In genomic region chr5:177545487-177546261, GRCh38 we compare ENCODE assay signal across 1 cellular context.
TF ChIP-seq lines count a peak whose summit lies in the region.

No MANE protein-coding gene starts in this region.

TF ChIP-seq in HEK293, 187 proteins besides CTCF, POLR2A, EP300 and RAD21 (continued from another document and continues in another):
- TF ChIP-seq PRDM10 (tag by site-specific recombination; IDR thresholded peaks at IDR 0.05) (peak; percentile 70), ZNF549 (tag by site-specific recombination; IDR thresholded peaks at IDR 0.05) (no peak), ZNF843 (tag by site-specific recombination; IDR thresholded peaks at IDR 0.05) (no peak), PRDM6 (tag by site-specific recombination; IDR thresholded peaks at IDR 0.05) (0 out of 2 replicates have a peak, but pooled peaks have one; percentile 36), ZBTB21 (tag by site-specific recombination; IDR thresholded peaks at IDR 0.05) (peak; percentile 59; the same call in 1 of the 2 replicates), ZNF335 (tag by site-specific recombination; conservative IDR thresholded peaks at IDR 0.05) (peak; percentile 37; the same call in 1 of the 2 replicates), ZNF610 (tag by site-specific recombination; IDR thresholded peaks at IDR 0.05; ENCODE audit: borderline replicate concordance) (no peak), ZNF692 (tag by site-specific recombination; IDR thresholded peaks at IDR 0.05) (0 out of 2 replicates have a peak, but pooled peaks have one; percentile 25), MEIS1 (CRISPR knock-in tag; IDR thresholded peaks at IDR 0.05; ENCODE audit: borderline replicate concordance) (no peak), ZNF292 (tag by site-specific recombination; IDR thresholded peaks at IDR 0.05; ENCODE audit: borderline replicate concordance, low read depth) (no peak), ZNF629 (tag by site-specific recombination; IDR thresholded peaks at IDR 0.05) (peak; percentile 61), ZNF654 (tag by site-specific recombination; IDR thresholded peaks at IDR 0.05; ENCODE audit: low read depth) (no peak), GLIS2 (tag by site-specific recombination; IDR thresholded peaks at IDR 0.05) (no peak), ZNF626 (tag by site-specific recombination; IDR thresholded peaks at IDR 0.05) (no peak), TCF7L2 (IDR thresholded peaks at IDR 0.05; ENCODE audit: borderline replicate concordance, low read depth, low read length) (no peak), ZNF362 (tag by site-specific recombination; IDR thresholded peaks at IDR 0.05) (peak; percentile 84), ZNF530 (tag by site-specific recombination; IDR thresholded peaks at IDR 0.05; ENCODE audit: low read depth) (no peak), HOXA7 (CRISPR knock-in tag; IDR thresholded peaks at IDR 0.05; ENCODE audit: borderline replicate concordance) (no peak), ZNF600 (tag by site-specific recombination; IDR thresholded peaks at IDR 0.05) (peak; percentile 73), PATZ1 (tag by site-specific recombination; IDR thresholded peaks at IDR 0.05) (peak; percentile 64), ZNF510 (tag by site-specific recombination; IDR thresholded peaks at IDR 0.05; ENCODE audit: insufficient replicate concordance) (no peak), ZNF184 (tag by site-specific recombination; IDR thresholded peaks at IDR 0.05) (0 out of 2 replicates have a peak, but pooled peaks have one; percentile 15), ZNF777 (tag by site-specific recombination; IDR thresholded peaks at IDR 0.05; ENCODE audit: borderline replicate concordance) (no peak), ZSCAN30 (tag by site-specific recombination; IDR thresholded peaks at IDR 0.05) (no peak), ZEB2 (tag by site-specific recombination; IDR thresholded peaks at IDR 0.05) (peak; percentile 79), ZNF704 (tag by site-specific recombination; IDR thresholded peaks at IDR 0.05) (no peak), ZNF391 (tag by site-specific recombination; IDR thresholded peaks at IDR 0.05; ENCODE audit: borderline replicate concordance, low read depth) (no peak), ZNF707 (tag by site-specific recombination; IDR thresholded peaks at IDR 0.05) (no peak), ZNF76 (tag by site-specific recombination; IDR thresholded peaks at IDR 0.05; ENCODE audit: borderline replicate concordance, low read depth) (no peak), SCRT2 (tag by site-specific recombination; IDR thresholded peaks at IDR 0.05) (peak; percentile 93), ZNF660 (tag by site-specific recombination; IDR thresholded peaks at IDR 0.05) (peak; percentile 38; the same call in 1 of the 2 replicates), ZBTB17 (tag by site-specific recombination; IDR thresholded peaks at IDR 0.05) (no peak), TSHZ1 (tag by site-specific recombination; IDR thresholded peaks at IDR 0.05; ENCODE audit: borderline replicate concordance) (no peak; the same call in 1 of the 2 replicates), ZSCAN16 (tag by site-specific recombination; IDR thresholded peaks at IDR 0.05) (no peak), ZNF24 (tag by site-specific recombination; IDR thresholded peaks at IDR 0.05) (peak; percentile 30; the same call in 1 of the 2 replicates), ZNF211 (tag by site-specific recombination; IDR thresholded peaks at IDR 0.05; ENCODE audit: low read depth) (no peak), ZNF302 (tag by site-specific recombination; IDR thresholded peaks at IDR 0.05; ENCODE audit: low read depth) (no peak), ZNF529 (tag by site-specific recombination; IDR thresholded peaks at IDR 0.05; ENCODE audit: insufficient replicate concordance) (no peak), ZNF791 (tag by site-specific recombination; IDR thresholded peaks at IDR 0.05) (no peak), ATF2 (tag by site-specific recombination; IDR thresholded peaks at IDR 0.05; ENCODE audit: low read depth) (peak; percentile 70), ZNF398 (tag by site-specific recombination; IDR thresholded peaks at IDR 0.05) (no peak)
